Comparison of ENCODE assay signal across 10 cellular contexts in the genomic region with DNA sequence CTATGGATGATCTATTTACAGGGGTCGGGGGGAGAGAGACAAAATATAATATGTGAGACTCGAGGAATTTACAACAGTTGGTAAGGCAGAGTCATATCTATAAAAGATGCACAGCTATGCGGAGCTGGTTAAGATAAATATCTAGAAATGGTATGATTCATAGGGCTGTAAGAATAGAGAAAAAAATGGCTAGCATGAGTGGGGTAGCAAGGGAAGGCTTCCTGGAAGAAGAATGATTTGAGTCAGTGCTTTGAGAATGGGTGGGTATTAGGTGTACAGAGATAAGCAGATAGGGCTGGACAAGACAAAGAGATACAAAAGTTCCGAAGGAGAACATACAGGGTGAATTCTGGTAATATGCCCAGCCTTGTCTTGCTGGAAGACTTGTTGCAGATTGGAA.
DNase-seq lines count a peak whose midpoint lies in the region; ATAC-seq lines count a peak whose summit lies in the region.
"Had no signal": no experiment of that assay in that cellular context is flagged by ENCODE, and none has a peak within 500 bp of the region (broad histone marks: within the 10 kb centered on the region; RNA-seq: fewer than 3 reads in every experiment).

No MANE protein-coding gene starts in this region.

- DNase-seq in A172 (ENCODE audit: low spot score) (peak; percentile 55), dedifferentiated amniotic fluid mesenchymal stem cell (ENCODE audit: extremely low spot score) (peak; percentile 28), GF-D8 (lab: John Stamatoyannopoulos, UW) (no peak), retina (no peak)
- DNase-seq: left lung, NCI-H2171 had no signal

- ATAC-seq in GM18867 (IDR thresholded peaks at IDR 0.05; ENCODE audit: unreplicated experiment): peak; percentile 15
- peak; percentile 44 for ATAC-seq in HG03439 (IDR thresholded peaks at IDR 0.05; ENCODE audit: unreplicated experiment)
- ATAC-seq in HG03196 (IDR thresholded peaks at IDR 0.05; ENCODE audit: unreplicated experiment): no peak
- ATAC-seq in GM21717 (IDR thresholded peaks at IDR 0.05; ENCODE audit: unreplicated experiment): no peak

Comparison
In these comparisons a context has a peak if more than half of its experiments do, and no peak if none do; other contexts are left out.
1. DNase-seq: peak in A172 (single experiment) and dedifferentiated amniotic fluid mesenchymal stem cell (single experiment); none in GF-D8 (single experiment) and retina (single experiment).
2. ATAC-seq: peak in GM18867 (single experiment) and HG03439 (single experiment); none in HG03196 (single experiment) and GM21717 (single experiment).